In the genomic region with DNA sequence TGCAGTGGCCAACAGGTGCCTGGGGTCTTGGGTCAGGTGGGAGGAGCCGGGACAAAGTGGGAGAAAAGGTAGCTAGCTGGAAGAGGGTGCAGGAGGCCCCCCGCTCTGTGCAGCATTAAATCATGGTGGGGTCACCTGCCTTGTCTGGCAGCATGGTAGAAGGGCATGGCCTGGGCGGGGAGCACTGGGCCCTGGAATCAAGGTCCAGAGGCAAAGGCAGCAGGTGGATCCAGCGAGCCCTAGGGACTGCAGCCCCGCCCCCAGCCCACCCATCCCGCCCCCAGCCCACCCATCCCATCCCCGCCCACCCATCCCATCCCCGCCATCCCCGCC, we compare ENCODE assay signal across 1 cellular context.
TF ChIP-seq lines count a peak whose summit lies in the region.

No MANE protein-coding gene starts in this region.

TF ChIP-seq in A549, 52 proteins besides CTCF, POLR2A, EP300 and RAD21:
- TF ChIP-seq RARB (CRISPR knock-in tag; IDR thresholded peaks at IDR 0.05) (no peak), NR3C1 (IDR thresholded peaks at IDR 0.05) (no peak), ESRRA (IDR thresholded peaks at IDR 0.05; ENCODE audit: borderline replicate concordance, low read length) (no peak), NPAS2 (CRISPR knock-in tag; IDR thresholded peaks at IDR 0.05; ENCODE audit: borderline replicate concordance) (no peak), CHD2 (IDR thresholded peaks at IDR 0.05; ENCODE audit: low read length, partially characterized antibody) (no peak)
TF ChIP-seq in A549: peak in this region for 0.
